In genomic region chr7:129271500-129272355, GRCh38 we compare ENCODE assay signal across 8 cellular contexts. TPM values are rescaled to one million over a fixed set of nuclear protein-coding genes. Genes with fewer than 3 reads are reported as not detected.
DNase-seq lines count a peak whose midpoint lies in the region; ATAC-seq and TF ChIP-seq lines count a peak whose summit lies in the region.

No MANE protein-coding gene starts in this region.

- WGBS in H9 (ENCODE audit: extremely low coverage, insufficient read length, low lambda C conversion rate), result no CpG with 5 or more reads among the region's 5 CpGs

- no peak overlapping the region for H3K4me2 ChIP-seq in H9 (ENCODE audit: insufficient read depth, insufficient read length, low read length)

- peaks cover 2% of the 10 kb centered on the region for H3K79me1 ChIP-seq in H9 (ENCODE audit: insufficient read depth, low read depth, low read length, poor library complexity, severe bottlenecking)

- H3K4ac ChIP-seq in H9 (ENCODE audit: low read depth, low read length), result no peak overlapping the region

- no peak overlapping the region for H2BK15ac ChIP-seq in H9 (ENCODE audit: low read depth, low read length)

- H3K4me3 ChIP-seq in fibroblast of mammary gland (ENCODE audit: control insufficient read depth, low read depth, low read length), result no peak overlapping the region

- H3K18ac ChIP-seq in H9 (ENCODE audit: insufficient read length, low read depth, low read length), result no peak overlapping the region

- H3K27me3 ChIP-seq in H9 (ENCODE audit: insufficient read depth, low read length), result no peaks in the 10 kb centered on the region

- in situ Hi-C loops in Caki2 (cut with HindIII; ENCODE audit: low pct_unique_long_range_greater_than_20kb, low sequenced_read_pairs), result no loop called here

- no peak overlapping the region for H3K9ac ChIP-seq in H9 (ENCODE audit: extremely low read depth, insufficient read length, low read length)

- H3K14ac ChIP-seq in H9 (ENCODE audit: insufficient read depth, low read length), result no peak overlapping the region

- H3K4me1 ChIP-seq in H9 (ENCODE audit: insufficient read depth, low read length), result no peaks in the 10 kb centered on the region

- no peak overlapping the region for H2BK20ac ChIP-seq in H9 (ENCODE audit: low read depth, low read length, poor library complexity, severe bottlenecking)

- no peaks in the 10 kb centered on the region for H4K20me1 ChIP-seq in H9 (ENCODE audit: control insufficient read depth, insufficient read depth, insufficient read length)

- peaks cover 12 to 14% (median 12%) of the 10 kb centered on the region in 3 experiments; a peak in 6 of 7 replicates for H3K36me3 Mint-ChIP-seq in H9 (ENCODE audit: insufficient read depth in 1 of 3, low read depth in 3 of 3)
- peaks cover 17% of the 10 kb centered on the region for H3K36me3 Mint-ChIP-seq in progenitor cell of endocrine pancreas (ENCODE audit: insufficient read depth)

- H2BK12ac ChIP-seq in H9 (ENCODE audit: insufficient read length, low read depth, low read length), result no peak overlapping the region

- no peak overlapping the region for H2BK5ac ChIP-seq in H9 (ENCODE audit: insufficient read length, low read length)

- no peak overlapping the region for H4K91ac ChIP-seq in H9 (ENCODE audit: insufficient read length, low read depth, low read length)

- H2BK120ac ChIP-seq in H9 (ENCODE audit: low read depth, low read length, poor library complexity, severe bottlenecking), result no peak overlapping the region

- H3K27me3 Mint-ChIP-seq in H9 (ENCODE audit: low read depth) (no peaks in the 10 kb centered on the region), progenitor cell of endocrine pancreas (no peaks in the 10 kb centered on the region)

- H3K4me1 Mint-ChIP-seq in H9 (peaks cover 0 to 10% of the 10 kb centered on the region in 2 experiments; a peak in 2 of 4 replicates), progenitor cell of endocrine pancreas (ENCODE audit: low read depth) (no peaks in the 10 kb centered on the region)

- no peaks in the 10 kb centered on the region for H3K9me3 ChIP-seq in H9 (ENCODE audit: control insufficient read depth, low read depth, low read length)

- H3K9me3 Mint-ChIP-seq in H9 (peaks cover 4 to 9% of the 10 kb centered on the region in 2 experiments; a peak in 4 of 5 replicates), progenitor cell of endocrine pancreas (ENCODE audit: low read depth) (peaks cover 5% of the 10 kb centered on the region)

- H2AFZ ChIP-seq in H9 (ENCODE audit: low read length), result no peak overlapping the region

- H3K23ac ChIP-seq in H9 (ENCODE audit: insufficient read length, low read depth, low read length), result no peak overlapping the region

- DNase-seq in Caki2 (ENCODE audit: low read depth) (peak; percentile 55), H9 (peak; percentile 55), NOMO-1 treated with DMSO at 0.1 percent for 48 hours (lab: John Stamatoyannopoulos, UW; ENCODE audit: unreplicated experiment) (peak; percentile 35), activated T-cell treated with anti-CD3 and anti-CD28 coated beads for 24 hours (ENCODE audit: low read depth) (peak; percentile 56), fibroblast of mammary gland (ENCODE audit: low read depth) (peak; percentile 74), progenitor cell of endocrine pancreas (ENCODE audit: low spot score, unreplicated experiment) (no peak), NCI-H1930 (lab: John Stamatoyannopoulos, UW) (no peak)

- H3K56ac ChIP-seq in H9 (ENCODE audit: insufficient read length, low read depth, low read length), result no peak overlapping the region

- no peak overlapping the region for H4K5ac ChIP-seq in H9 (ENCODE audit: insufficient read length, low read depth, low read length)

- ATAC-seq in HG03571 (IDR thresholded peaks at IDR 0.05; ENCODE audit: unreplicated experiment), result no peak

- TF ChIP-seq CTCF in H9 (conservative IDR thresholded peaks at IDR 0.05) (peak; percentile 85), fibroblast of mammary gland (conservative IDR thresholded peaks at IDR 0.05; ENCODE audit: control insufficient read depth, insufficient read depth, low read depth, low read length) (peak; percentile 85), progenitor cell of endocrine pancreas (IDR thresholded peaks at IDR 0.05; ENCODE audit: unreplicated experiment) (peak; percentile 49)

- H3T11ph ChIP-seq in H9 (ENCODE audit: low read length), result no peak overlapping the region

- H3K27ac Mint-ChIP-seq in H9, result peak overlapping the region in 1 of 3 experiments; percentile 30; a peak in 1 of 7 replicates
- peak overlapping the region; percentile 1 for H3K27ac Mint-ChIP-seq in progenitor cell of endocrine pancreas

- H3K27ac ChIP-seq in H9 (ENCODE audit: insufficient read length, low read depth, low read length), result no peak overlapping the region

- H2AK5ac ChIP-seq in H9 (ENCODE audit: insufficient read length, low read length), result no peak overlapping the region

- no peaks in the 10 kb centered on the region for H3K79me2 ChIP-seq in H9 (ENCODE audit: insufficient read depth, low read length)

- H3K23me2 ChIP-seq in H9 (ENCODE audit: insufficient read length, low read depth, low read length, poor library complexity, severe bottlenecking), result no peaks in the 10 kb centered on the region

- no peak overlapping the region for H3K4me3 Mint-ChIP-seq in H9
- no peak overlapping the region for H3K4me3 Mint-ChIP-seq in progenitor cell of endocrine pancreas (ENCODE audit: low read depth)

- H4K8ac ChIP-seq in H9 (replicated peaks; ENCODE audit: insufficient read length, low read depth, low read length), result no peak overlapping the region

RNA-seq across cellular contexts. Expression of gene AHCYL2, which starts 46.9 kb away (rescaled TPM):
- total RNA-seq in Caki2 (2014; rRNA removed; shearing (Covaris generic); ENCODE audit: low replicate concordance), result 3.9 and 7.2 TPM in 2 replicates
- total RNA-seq in H9 (2021) (23.2 and 26.0 TPM in 2 replicates), progenitor cell of endocrine pancreas (22.0 and 26.0 TPM in 2 replicates)

Comparison
In these comparisons a context has a peak if more than half of its experiments do, and no peak if none do; other contexts are left out.
1. DNase-seq: peak in Caki2 (single experiment), H9 (single experiment), NOMO-1 treated with DMSO at 0.1 percent for 48 hours (single experiment), activated T-cell treated with anti-CD3 and anti-CD28 coated beads for 24 hours (single experiment) and fibroblast of mammary gland (single experiment); none in progenitor cell of endocrine pancreas (single experiment) and NCI-H1930 (0 of 2).
2. Peak in every context shown above with its lines, with median percentiles within 50 percentile points of each other: CTCF ChIP-seq.